Comparison of ENCODE assay signal across 21 cellular contexts in genomic region chr16:79629003-79629402, GRCh38. TPM values are rescaled to one million over a fixed set of nuclear protein-coding genes. Genes with fewer than 3 reads are reported as not detected.
A peak's percentile ranks its signal among the peaks of the same experiment; 100 is the strongest.
DNase-seq lines count a peak whose midpoint lies in the region; ATAC-seq and TF ChIP-seq lines count a peak whose summit lies in the region.
"Had no signal": no experiment of that assay in that cellular context is flagged by ENCODE, and none has a peak within 500 bp of the region (broad histone marks: within the 10 kb centered on the region; RNA-seq: fewer than 3 reads in every experiment).

No MANE protein-coding gene starts in this region.

- intact Hi-C loops in activated CD4-positive, alpha-beta T cell treated with anti-CD3 and anti-CD28 coated beads for 36 hours (cut with DNase I, micrococcal nuclease) = loop anchor here (2.0 to 5.0 kb wide), 3 partner anchors 128 to 728 kb away; no protein-coding TSS in a partner anchor
- intact Hi-C loops in IMR-90 (cut with micrococcal nuclease) = no loop called here
- intact Hi-C loops in activated T-helper 1 cell treated with anti-CD3 and anti-CD28 coated beads, Interleukin-12 subunit alpha, Interleukin-12 subunit beta, Interleukin-2, Interleukin-4 antibody, amounts not matched to agents 30 ng/mL and 10 ng/mL and 1 ng/mL, durations not matched to agents 14 hours and 24 hours and 36 hours (cut with micrococcal nuclease) = loop anchor here (2.0 to 5.0 kb wide), 5 partner anchors 14 to 736 kb away; no protein-coding TSS in a partner anchor
- intact Hi-C loops in lower leg skin (cut with DNase I; ENCODE audit: low total_unique reads) = no loop called here

- H2AK5ac ChIP-seq in IMR-90 (ENCODE audit: low read depth, low read length) (no peak overlapping the region), mesenchymal stem cell (ENCODE audit: low read length, severe bottlenecking) (peak overlapping the region; percentile 90)

- H3K4me3 ChIP-seq in IMR-90 (ENCODE audit: insufficient read depth, low read depth, low read length) (no peak overlapping the region), mesenchymal stem cell (ENCODE audit: insufficient read depth in 1 of 2, low read depth in 1 of 2, low read length in 2 of 2) (no peak overlapping the region), lower leg skin (ENCODE audit: low read depth, poor library complexity, severe bottlenecking) (no peak overlapping the region)
- H3K4me3 ChIP-seq: lower lobe of right lung, neural progenitor cell, sigmoid colon, transverse colon had no signal

- H3K9ac ChIP-seq in IMR-90 (ENCODE audit: low read depth, low read length) = no peak overlapping the region
- no peak overlapping the region for H3K9ac ChIP-seq in mesenchymal stem cell (ENCODE audit: low read length)
- H3K9ac ChIP-seq: neural progenitor cell had no signal

- no peaks in the 10 kb centered on the region for H3K9me1 ChIP-seq in IMR-90 (ENCODE audit: insufficient read depth, low read length)

- no peak overlapping the region for H2AFZ ChIP-seq in IMR-90 (replicated peaks; ENCODE audit: low read length, poor library complexity)
- no peak overlapping the region for H2AFZ ChIP-seq in mesenchymal stem cell (ENCODE audit: low read depth, low read length)
- H2AFZ ChIP-seq: neural progenitor cell had no signal

- TF ChIP-seq RAD21 in IMR-90 (IDR thresholded peaks at IDR 0.05; ENCODE audit: low read length) = no peak

- H3K18ac ChIP-seq in IMR-90 (ENCODE audit: low read depth, low read length) (no peak overlapping the region), mesenchymal stem cell (ENCODE audit: low read depth in 1 of 2, low read length in 2 of 2) (no peak overlapping the region)

- no peaks in the 10 kb centered on the region for H4K20me1 ChIP-seq in IMR-90 (ENCODE audit: insufficient read depth, low read length)

- no peak for ATAC-seq in activated CD4-positive, alpha-beta T cell treated with anti-CD3 and anti-CD28 coated beads for 36 hours
- ATAC-seq in IMR-90 (ENCODE audit: low read depth) = no peak
- ATAC-seq: HCT116, lower lobe of right lung had no signal

- peak overlapping the region; percentile 71 for H3K27ac Mint-ChIP-seq in activated CD4-positive, alpha-beta T cell treated with anti-CD3 and anti-CD28 coated beads for 36 hours
- peak overlapping the region; percentile 93 for H3K27ac Mint-ChIP-seq in activated T-helper 1 cell treated with anti-CD3 and anti-CD28 coated beads, Interleukin-12 subunit alpha, Interleukin-12 subunit beta, Interleukin-2, Interleukin-4 antibody, amounts not matched to agents 30 ng/mL and 10 ng/mL and 1 ng/mL, durations not matched to agents 14 hours and 24 hours and 36 hours
- H3K27ac Mint-ChIP-seq: neural progenitor cell had no signal

- H3K4me1 Mint-ChIP-seq in activated CD4-positive, alpha-beta T cell treated with anti-CD3 and anti-CD28 coated beads for 36 hours = peaks cover 14% of the 10 kb centered on the region
- peaks cover 73% of the 10 kb centered on the region for H3K4me1 Mint-ChIP-seq in activated T-helper 1 cell treated with anti-CD3 and anti-CD28 coated beads, Interleukin-12 subunit alpha, Interleukin-12 subunit beta, Interleukin-2, Interleukin-4 antibody, amounts not matched to agents 30 ng/mL and 10 ng/mL and 1 ng/mL, durations not matched to agents 14 hours and 24 hours and 36 hours (ENCODE audit: low read depth)
- H3K4me1 Mint-ChIP-seq: neural progenitor cell had no signal

- H4K8ac ChIP-seq in IMR-90 (ENCODE audit: low read depth in 2 of 2, low read length in 2 of 2) (no peak overlapping the region), mesenchymal stem cell (ENCODE audit: low read length) (no peak overlapping the region)

- no peak overlapping the region for H3K14ac ChIP-seq in IMR-90 (replicated peaks; ENCODE audit: low read depth, low read length)
- H3K14ac ChIP-seq in mesenchymal stem cell (ENCODE audit: low read length in 2 of 2) = no peak overlapping the region

- H3K4me2 ChIP-seq in IMR-90 (ENCODE audit: low read depth, low read length) = no peak overlapping the region
- H3K4me2 ChIP-seq in mesenchymal stem cell (ENCODE audit: low read length, poor library complexity, severe bottlenecking) = no peak overlapping the region
- H3K4me2 ChIP-seq: neural progenitor cell had no signal

- H3K27ac ChIP-seq in IMR-90 (ENCODE audit: insufficient read depth, low read length) (no peak overlapping the region), mesenchymal stem cell (ENCODE audit: low read length, poor library complexity, severe bottlenecking) (peak overlapping the region; percentile 53)
- H3K27ac ChIP-seq: lower lobe of right lung, neural progenitor cell, sigmoid colon, transverse colon had no signal

- H3K56ac ChIP-seq in IMR-90 (ENCODE audit: extremely low read depth, insufficient read depth, low read length) = no peak overlapping the region

- no peaks in the 10 kb centered on the region for H3K27me3 ChIP-seq in IMR-90 (ENCODE audit: control insufficient read depth, insufficient read depth, low read length)
- peaks cover 0 to 9% of the 10 kb centered on the region in 2 experiments for H3K27me3 ChIP-seq in mesenchymal stem cell (ENCODE audit: control insufficient read depth in 1 of 2, insufficient read depth in 1 of 2, low read length in 2 of 2)
- H3K27me3 ChIP-seq: neural progenitor cell, sigmoid colon, transverse colon had no signal

- no peak overlapping the region for H4K5ac ChIP-seq in IMR-90 (ENCODE audit: low read depth, low read length)

- no peak for TF ChIP-seq CTCF in IMR-90 (conservative IDR thresholded peaks at IDR 0.05; ENCODE audit: low read depth, low read length)
- no peak for TF ChIP-seq CTCF in lower leg skin (IDR thresholded peaks at IDR 0.05)

- no peaks in the 10 kb centered on the region for H3K9me3 Mint-ChIP-seq in activated CD4-positive, alpha-beta T cell treated with anti-CD3 and anti-CD28 coated beads for 36 hours (ENCODE audit: low read depth)
- peaks cover 14% of the 10 kb centered on the region for H3K9me3 Mint-ChIP-seq in activated T-helper 1 cell treated with anti-CD3 and anti-CD28 coated beads, Interleukin-12 subunit alpha, Interleukin-12 subunit beta, Interleukin-2, Interleukin-4 antibody, amounts not matched to agents 30 ng/mL and 10 ng/mL and 1 ng/mL, durations not matched to agents 14 hours and 24 hours and 36 hours
- H3K9me3 Mint-ChIP-seq: central memory CD8-positive, alpha-beta T cell; neural progenitor cell had no signal

- in situ Hi-C loops in IMR-90 (cut with MboI; ENCODE audit: low sequenced_read_pairs) = no loop called here

- peaks cover 20% of the 10 kb centered on the region for H3K27me3 Mint-ChIP-seq in activated CD4-positive, alpha-beta T cell treated with anti-CD3 and anti-CD28 coated beads for 36 hours
- H3K27me3 Mint-ChIP-seq in activated T-helper 1 cell treated with anti-CD3 and anti-CD28 coated beads, Interleukin-12 subunit alpha, Interleukin-12 subunit beta, Interleukin-2, Interleukin-4 antibody, amounts not matched to agents 30 ng/mL and 10 ng/mL and 1 ng/mL, durations not matched to agents 14 hours and 24 hours and 36 hours (ENCODE audit: insufficient read depth) = peaks cover 4% of the 10 kb centered on the region

- H2BK15ac ChIP-seq in IMR-90 (ENCODE audit: low read depth, low read length) (no peak overlapping the region), mesenchymal stem cell (ENCODE audit: low read depth, poor library complexity, severe bottlenecking) (no peak overlapping the region)

- dilution Hi-C loops in IMR-90 (cut with HindIII; ENCODE audit: low sequenced_read_pairs, unreplicated experiment) = no loop called here

- CTCF ChIA-PET in activated CD4-positive, alpha-beta T cell treated with anti-CD3 and anti-CD28 coated beads for 36 hours (lab: Charles Lee) = interaction anchor here (0.7 to 0.9 kb wide), 5 partner anchors 8 to 1402 kb away, joined by 3 to 4 read pairs (median 3); no protein-coding TSS in a partner anchor
- CTCF ChIA-PET in IMR-90 (lab: Yijun Ruan, JAX) = no interaction called here

- no peak overlapping the region for H3K4me3 Mint-ChIP-seq in activated CD4-positive, alpha-beta T cell treated with anti-CD3 and anti-CD28 coated beads for 36 hours
- peak overlapping the region; percentile 68 for H3K4me3 Mint-ChIP-seq in activated T-helper 1 cell treated with anti-CD3 and anti-CD28 coated beads, Interleukin-12 subunit alpha, Interleukin-12 subunit beta, Interleukin-2, Interleukin-4 antibody, amounts not matched to agents 30 ng/mL and 10 ng/mL and 1 ng/mL, durations not matched to agents 14 hours and 24 hours and 36 hours
- H3K4me3 Mint-ChIP-seq: central memory CD8-positive, alpha-beta T cell; neural progenitor cell had no signal

- H3K36me3 ChIP-seq in IMR-90 (ENCODE audit: control insufficient read depth, insufficient read depth, low read length) = no peaks in the 10 kb centered on the region
- no peaks in the 10 kb centered on the region for H3K36me3 ChIP-seq in mesenchymal stem cell (ENCODE audit: control insufficient read depth in 1 of 2, insufficient read depth in 2 of 2, low read depth in 1 of 2, low read length in 2 of 2)
- H3K36me3 ChIP-seq: lower lobe of right lung, neural progenitor cell, sigmoid colon, transverse colon had no signal

- H3K23ac ChIP-seq in IMR-90 (ENCODE audit: low read depth, low read length) = no peak overlapping the region
- H3K23ac ChIP-seq in mesenchymal stem cell (ENCODE audit: low read length in 2 of 2) = no peak overlapping the region

- no peak overlapping the region for H2BK12ac ChIP-seq in mesenchymal stem cell (ENCODE audit: low read length in 2 of 2)

- H3K4me1 ChIP-seq in IMR-90 (ENCODE audit: control insufficient read depth, insufficient read depth, low read length) (no peaks in the 10 kb centered on the region), mesenchymal stem cell (ENCODE audit: control insufficient read depth, insufficient read depth, low read depth, low read length) (peaks cover 12% of the 10 kb centered on the region)
- H3K4me1 ChIP-seq: lower lobe of right lung, neural progenitor cell, sigmoid colon, transverse colon had no signal

- TF ChIP-seq POLR2A in IMR-90 (IDR thresholded peaks at IDR 0.05; ENCODE audit: low read depth, low read length) = no peak
- no peak for TF ChIP-seq POLR2A in lower leg skin (IDR thresholded peaks at IDR 0.05)

- no peak overlapping the region for H2BK20ac ChIP-seq in IMR-90 (ENCODE audit: low read depth, low read length)

- H2AK9ac ChIP-seq in IMR-90 (replicated peaks; ENCODE audit: low read depth, low read length, poor library complexity) = no peak overlapping the region

- POLR2A ChIA-PET in activated CD4-positive, alpha-beta T cell treated with anti-CD3 and anti-CD28 coated beads for 36 hours (lab: Charles Lee) = no interaction called here
- POLR2A ChIA-PET in IMR-90 (lab: Charles Lee; ENCODE audit: unreplicated experiment) = no interaction called here

- H3K9me3 ChIP-seq in IMR-90 (ENCODE audit: control insufficient read depth, insufficient read depth, low read length) (peaks cover 15% of the 10 kb centered on the region; the same call in 1 of the 2 replicates), mesenchymal stem cell (ENCODE audit: control insufficient read depth, low read length) (no peaks in the 10 kb centered on the region)
- H3K9me3 ChIP-seq: lower lobe of right lung, sigmoid colon, transverse colon had no signal

- no CpG with 5 or more reads among the region's 6 CpGs for WGBS in IMR-90 (ENCODE audit: extremely low coverage in 2 of 2, insufficient read length in 1 of 2), 2 experiments
- WGBS in mesenchymal stem cell = 93% methylated on average over 4 of the region's 6 CpGs
- 91 to 96% methylated on average over 6 of the region's 6 CpGs for WGBS in lower leg skin, 2 donors

- H2BK5ac ChIP-seq in IMR-90 (ENCODE audit: low read depth, low read length, poor library complexity, severe bottlenecking) (no peak overlapping the region), mesenchymal stem cell (ENCODE audit: low read depth, low read length, poor library complexity, severe bottlenecking) (no peak overlapping the region)

- H3K79me1 ChIP-seq in IMR-90 (ENCODE audit: low read depth in 1 of 2, low read length in 2 of 2) = no peaks in the 10 kb centered on the region
- H3K79me1 ChIP-seq in mesenchymal stem cell (replicated peaks; ENCODE audit: low read length, poor library complexity, severe bottlenecking) = no peaks in the 10 kb centered on the region

- DNase-seq in activated CD4-positive, alpha-beta T cell treated with anti-CD3 and anti-CD28 coated beads for 36 hours = no peak
- no peak for DNase-seq in activated CD4-positive, alpha-beta T cell treated with anti-CD3 and anti-CD28 coated beads for 48 hours
- DNase-seq in IMR-90 = no peak
- DNase-seq in activated T-helper 1 cell treated with anti-CD3 and anti-CD28 coated beads, Interleukin-12 subunit alpha, Interleukin-12 subunit beta, Interleukin-2, Interleukin-4 antibody, amounts not matched to agents 30 ng/mL and 10 ng/mL and 1 ng/mL, durations not matched to agents 14 hours and 24 hours and 36 hours (ENCODE audit: low spot score) = no peak
- DNase-seq in mesenchymal stem cell = no peak
- DNase-seq in lower leg skin (ENCODE audit: low spot score in 2 of 2) = no peak
- no peak for DNase-seq in HUDEP-2 (lab: John Stamatoyannopoulos, UW; ENCODE audit: unreplicated experiment in 76 of 76)
- no peak for DNase-seq in amygdala (lab: John Stamatoyannopoulos, UW)
- DNase-seq: aorta, DMS79, GF-D8, lower lobe of right lung, NCI-H1436 treated with DMSO at 0.1 percent for 48 hours, NCI-H510A, SHP77 treated with DMSO at 0.1 percent for 48 hours, sigmoid colon, SW 1271, transverse colon had no signal

- H3K36me3 Mint-ChIP-seq in activated CD4-positive, alpha-beta T cell treated with anti-CD3 and anti-CD28 coated beads for 36 hours (ENCODE audit: low read depth) = no peaks in the 10 kb centered on the region
- H3K36me3 Mint-ChIP-seq in activated T-helper 1 cell treated with anti-CD3 and anti-CD28 coated beads, Interleukin-12 subunit alpha, Interleukin-12 subunit beta, Interleukin-2, Interleukin-4 antibody, amounts not matched to agents 30 ng/mL and 10 ng/mL and 1 ng/mL, durations not matched to agents 14 hours and 24 hours and 36 hours (ENCODE audit: low read depth) = peaks cover 7% of the 10 kb centered on the region
- H3K36me3 Mint-ChIP-seq: neural progenitor cell had no signal

- H3K4ac ChIP-seq in IMR-90 (ENCODE audit: low read depth, low read length) (no peak overlapping the region), mesenchymal stem cell (ENCODE audit: low read depth in 1 of 2, low read length in 2 of 2) (no peak overlapping the region)

- BruUV-seq in IMR-90 (replicated peaks; lab: Mats Ljungman, UMichigan) = no TSS peak

- H4K91ac ChIP-seq in IMR-90 (ENCODE audit: insufficient read depth, low read depth, low read length) (no peak overlapping the region), mesenchymal stem cell (ENCODE audit: low read length) (no peak overlapping the region)

- H2BK120ac ChIP-seq in IMR-90 (ENCODE audit: low read depth, low read length) (no peak overlapping the region), mesenchymal stem cell (ENCODE audit: low read depth, low read length) (no peak overlapping the region)

RNA-seq across cellular contexts. Expression of gene MAF, which starts 28.5 kb away (rescaled TPM):
- 10 to 100 TPM; 66.9 to 71.4 TPM for total RNA-seq in activated CD4-positive, alpha-beta T cell treated with anti-CD3 and anti-CD28 coated beads for 36 hours
- total RNA-seq in IMR-90 (2012; rRNA removed) = under 0.01 TPM in 2 replicates
- 0.02 and 0.04 TPM in 2 replicates for polyA plus RNA-seq in IMR-90 (2012; rRNA removed)
- 0.03 TPM in 1 of 2 replicates, not detected in the other for polyA plus RNA-seq in IMR-90 (2012; cell fraction: cytosol; rRNA removed)
- 0.10 TPM in 2 replicates for polyA plus RNA-seq in IMR-90 (2012; cell fraction: nucleus; rRNA removed; ENCODE audit: low replicate concordance)
- total RNA-seq in activated T-helper 1 cell treated with anti-CD3 and anti-CD28 coated beads, Interleukin-12 subunit alpha, Interleukin-12 subunit beta, Interleukin-2, Interleukin-4 antibody, amounts not matched to agents 30 ng/mL and 10 ng/mL and 1 ng/mL, durations not matched to agents 14 hours and 24 hours and 36 hours = 90.5 and 95.5 TPM in 2 replicates
- polyA plus RNA-seq in mesenchymal stem cell (2013, experiment 1 of 2) = 32.9 TPM
- polyA plus RNA-seq in mesenchymal stem cell (2013, experiment 2 of 2) = 32.6 TPM
- 100 to 1,000 TPM in 3 of 4 donors, 10 to 100 TPM in 1; 72.4 to 205 (median 105) TPM for total RNA-seq in lower leg skin

Comparison
In these comparisons a context has a peak if more than half of its experiments do, and no peak if none do; other contexts are left out.
1. RNA of gene MAF, which starts 28.5 kb away (total RNA-seq): 72.4 to 205 TPM in lower leg skin, 90.5 to 95.5 TPM in activated T-helper 1 cell treated with anti-CD3 and anti-CD28 coated beads, Interleukin-12 subunit alpha, Interleukin-12 subunit beta, Interleukin-2, Interleukin-4 antibody, amounts not matched to agents 30 ng/mL and 10 ng/mL and 1 ng/mL, durations not matched to agents 14 hours and 24 hours and 36 hours and 66.9 to 71.4 TPM in activated CD4-positive, alpha-beta T cell treated with anti-CD3 and anti-CD28 coated beads for 36 hours; under 0.01 TPM in IMR-90; every median in the first group is over 10 times any median in the second.
2. intact Hi-C loops: an anchor here in activated CD4-positive, alpha-beta T cell treated with anti-CD3 and anti-CD28 coated beads for 36 hours (2.0 to 5.0 kb wide) and activated T-helper 1 cell treated with anti-CD3 and anti-CD28 coated beads, Interleukin-12 subunit alpha, Interleukin-12 subunit beta, Interleukin-2, Interleukin-4 antibody, amounts not matched to agents 30 ng/mL and 10 ng/mL and 1 ng/mL, durations not matched to agents 14 hours and 24 hours and 36 hours (2.0 to 5.0 kb wide); none called in IMR-90 and lower leg skin.